Comparison of ENCODE assay signal across 14 cellular contexts in genomic region chr11:123474994-123475393, GRCh38. TPM values are rescaled to one million over a fixed set of nuclear protein-coding genes. Genes with fewer than 3 reads are reported as not detected.
DNase-seq lines count a peak whose midpoint lies in the region; FAIRE-seq and TF ChIP-seq lines count a peak whose summit lies in the region.
"Had no signal": no experiment of that assay in that cellular context is flagged by ENCODE, and none has a peak within 500 bp of the region (broad histone marks: within the 10 kb centered on the region; RNA-seq: fewer than 3 reads in every experiment).

No MANE protein-coding gene starts in this region.

- H2AFZ ChIP-seq in H9 (ENCODE audit: low read length) (no peak overlapping the region), astrocyte (ENCODE audit: low read depth, low read length) (peak overlapping the region; percentile 77), smooth muscle cell (ENCODE audit: low read depth) (no peak overlapping the region)

- H4K20me1 ChIP-seq in H9 (ENCODE audit: control insufficient read depth, insufficient read depth, insufficient read length) (no peaks in the 10 kb centered on the region), astrocyte (ENCODE audit: insufficient read depth, low read length) (no peaks in the 10 kb centered on the region), smooth muscle cell (ENCODE audit: low read depth) (no peaks in the 10 kb centered on the region)

- H3K27ac Mint-ChIP-seq in H9 (peak overlapping the region in 2 of 3 experiments; percentile 52 to 74; a peak in 3 of 7 replicates), astrocyte (ENCODE audit: unreplicated experiment) (peak overlapping the region; percentile 89)
- H3K27ac Mint-ChIP-seq: IgD-negative memory B cell, type B pancreatic cell had no signal

- H3K79me2 ChIP-seq in H9 (ENCODE audit: insufficient read depth, low read length) (no peaks in the 10 kb centered on the region), astrocyte (ENCODE audit: insufficient read depth, low read length) (no peaks in the 10 kb centered on the region), smooth muscle cell (ENCODE audit: low read depth) (no peaks in the 10 kb centered on the region)

- no peaks in the 10 kb centered on the region for H3K9me3 ChIP-seq in H9 (ENCODE audit: control insufficient read depth, low read depth, low read length)
- H3K9me3 ChIP-seq in astrocyte (ENCODE audit: insufficient read depth, low read depth, low read length) = no peaks in the 10 kb centered on the region
- H3K9me3 ChIP-seq in left ventricle myocardium inferior (replicated peaks) = no peaks in the 10 kb centered on the region
- H3K9me3 ChIP-seq in smooth muscle cell (replicated peaks; ENCODE audit: low read depth) = no peaks in the 10 kb centered on the region
- H3K9me3 ChIP-seq: SJSA1 had no signal

- no peaks in the 10 kb centered on the region for H3K23me2 ChIP-seq in H9 (ENCODE audit: insufficient read length, low read depth, low read length, poor library complexity, severe bottlenecking)

- no peaks in the 10 kb centered on the region for H3F3A ChIP-seq in smooth muscle cell (ENCODE audit: low read depth)

- no peaks in the 10 kb centered on the region for H3K79me1 ChIP-seq in H9 (ENCODE audit: insufficient read depth, low read depth, low read length, poor library complexity, severe bottlenecking)

- H4K91ac ChIP-seq in H9 (ENCODE audit: insufficient read length, low read depth, low read length) = no peak overlapping the region

- H3K36me3 Mint-ChIP-seq in H9 (ENCODE audit: insufficient read depth in 1 of 3, low read depth in 3 of 3) = peaks cover 0 to 4% (median 1%) of the 10 kb centered on the region in 3 experiments; a peak in 2 of 7 replicates
- H3K36me3 Mint-ChIP-seq in astrocyte (ENCODE audit: low read depth, unreplicated experiment) = no peaks in the 10 kb centered on the region
- H3K36me3 Mint-ChIP-seq: IgD-negative memory B cell, type B pancreatic cell had no signal

- H3K56ac ChIP-seq in H9 (ENCODE audit: insufficient read length, low read depth, low read length) = no peak overlapping the region

- H3T11ph ChIP-seq in H9 (ENCODE audit: low read length) = no peak overlapping the region

- no peak overlapping the region for H4K8ac ChIP-seq in H9 (replicated peaks; ENCODE audit: insufficient read length, low read depth, low read length)

- H3K23ac ChIP-seq in H9 (ENCODE audit: insufficient read length, low read depth, low read length) = no peak overlapping the region

- H3K4me1 Mint-ChIP-seq in H9 (peaks cover 39 to 42% of the 10 kb centered on the region in 2 experiments), astrocyte (ENCODE audit: low read depth, unreplicated experiment) (peaks cover 19% of the 10 kb centered on the region)

- H3K27me3 Mint-ChIP-seq in H9 (ENCODE audit: low read depth) (no peaks in the 10 kb centered on the region), astrocyte (ENCODE audit: low read depth, unreplicated experiment) (no peaks in the 10 kb centered on the region)

- TF ChIP-seq CTCF in H9 (conservative IDR thresholded peaks at IDR 0.05) = no peak
- no peak for TF ChIP-seq CTCF in astrocyte (IDR thresholded peaks at IDR 0.05; ENCODE audit: insufficient read depth, low read depth, low read length)
- no peak for TF ChIP-seq CTCF in left ventricle myocardium inferior (IDR thresholded peaks at IDR 0.05; ENCODE audit: borderline replicate concordance)
- no peak for TF ChIP-seq CTCF in smooth muscle cell (IDR thresholded peaks at IDR 0.05; ENCODE audit: borderline replicate concordance, insufficient read depth, poor library complexity, severe bottlenecking)

- no peak overlapping the region for H2BK20ac ChIP-seq in H9 (ENCODE audit: low read depth, low read length, poor library complexity, severe bottlenecking)

- DNase-seq in H9 = no peak
- DNase-seq in astrocyte (ENCODE audit: low read depth) = peak; percentile 64
- no peak for DNase-seq in left ventricle myocardium inferior
- DNase-seq in smooth muscle cell (lab: John Stamatoyannopoulos, UW; ENCODE audit: unreplicated experiment) = no peak
- no peak for DNase-seq in NCI-H187 (lab: John Stamatoyannopoulos, UW)
- DNase-seq in NCI-H1694 treated with DMSO at 0.1 percent for 48 hours (lab: John Stamatoyannopoulos, UW) = no peak
- no peak for DNase-seq in T-helper 1 cell
- no peak for DNase-seq in glomerular visceral epithelial cell (ENCODE audit: extremely low spot score)
- DNase-seq: activated CD4-positive, CD25-positive, alpha-beta regulatory T cell; NCI-H1436 treated with DMSO at 0.1 percent for 48 hours had no signal

- no peaks in the 10 kb centered on the region for H3K4me1 ChIP-seq in H9 (ENCODE audit: insufficient read depth, low read length)
- H3K4me1 ChIP-seq in astrocyte (ENCODE audit: insufficient read depth, low read length) = peaks cover 23% of the 10 kb centered on the region
- peaks cover 37% of the 10 kb centered on the region for H3K4me1 ChIP-seq in left ventricle myocardium inferior
- peaks cover 24% of the 10 kb centered on the region for H3K4me1 ChIP-seq in smooth muscle cell (ENCODE audit: low read depth)

- H3K36me3 ChIP-seq in astrocyte (ENCODE audit: insufficient read depth, low read length) (no peaks in the 10 kb centered on the region), left ventricle myocardium inferior (no peaks in the 10 kb centered on the region), smooth muscle cell (ENCODE audit: low read depth) (no peaks in the 10 kb centered on the region)
- H3K36me3 ChIP-seq: SJSA1 had no signal

- H3K4ac ChIP-seq in H9 (ENCODE audit: low read depth, low read length) = no peak overlapping the region

- H3K4me2 ChIP-seq in H9 (ENCODE audit: insufficient read depth, insufficient read length, low read length) (no peak overlapping the region), astrocyte (ENCODE audit: low read length) (peak overlapping the region; percentile 44), smooth muscle cell (peak overlapping the region; percentile 74)

- H3K9ac ChIP-seq in H9 (ENCODE audit: extremely low read depth, insufficient read length, low read length) = no peak overlapping the region
- peak overlapping the region; percentile 53 for H3K9ac ChIP-seq in astrocyte (ENCODE audit: low read length)
- H3K9ac ChIP-seq in smooth muscle cell (ENCODE audit: low read depth) = peak overlapping the region; percentile 23

- no peak overlapping the region for H2BK12ac ChIP-seq in H9 (ENCODE audit: insufficient read length, low read depth, low read length)

- intact Hi-C loops in left ventricle myocardium inferior (cut with micrococcal nuclease) = loop anchor here (5.0 kb wide), 2 partner anchors 68 to 173 kb away; no protein-coding TSS in a partner anchor

- no peak overlapping the region; the same call in 1 of the 2 replicates for H3K14ac ChIP-seq in H9 (ENCODE audit: insufficient read depth, low read length)

- no peak overlapping the region for H4K5ac ChIP-seq in H9 (ENCODE audit: insufficient read length, low read depth, low read length)

- H2BK120ac ChIP-seq in H9 (ENCODE audit: low read depth, low read length, poor library complexity, severe bottlenecking) = no peak overlapping the region

- H3K27ac ChIP-seq in H9 (ENCODE audit: insufficient read length, low read depth, low read length) (no peak overlapping the region), astrocyte (ENCODE audit: low read depth, low read length) (peak overlapping the region; percentile 76), left ventricle myocardium inferior (replicated peaks) (peak overlapping the region; percentile 21), smooth muscle cell (ENCODE audit: low read depth) (peak overlapping the region; percentile 91)
- H3K27ac ChIP-seq: SJSA1 had no signal

- H3K27me3 ChIP-seq in H9 (ENCODE audit: insufficient read depth, low read length) (no peaks in the 10 kb centered on the region), astrocyte (ENCODE audit: insufficient read depth, low read length) (no peaks in the 10 kb centered on the region), left ventricle myocardium inferior (ENCODE audit: low read depth) (no peaks in the 10 kb centered on the region), smooth muscle cell (ENCODE audit: low read depth) (no peaks in the 10 kb centered on the region)
- H3K27me3 ChIP-seq: SJSA1 had no signal

- no peaks in the 10 kb centered on the region for H3K9me3 Mint-ChIP-seq in H9
- H3K9me3 Mint-ChIP-seq in astrocyte (ENCODE audit: unreplicated experiment) = no peaks in the 10 kb centered on the region
- H3K9me3 Mint-ChIP-seq: IgD-negative memory B cell, type B pancreatic cell had no signal

- H2AK5ac ChIP-seq in H9 (ENCODE audit: insufficient read length, low read length) = no peak overlapping the region

- FAIRE-seq in astrocyte (lab: Jason Lieb, UNC) = no peak
- FAIRE-seq: GM12891 had no signal

- H2BK5ac ChIP-seq in H9 (ENCODE audit: insufficient read length, low read length) = no peak overlapping the region

- no peak overlapping the region for H2BK15ac ChIP-seq in H9 (ENCODE audit: low read depth, low read length)

- H3K4me3 Mint-ChIP-seq in H9 (no peak overlapping the region), astrocyte (ENCODE audit: unreplicated experiment) (no peak overlapping the region)
- H3K4me3 Mint-ChIP-seq: IgD-negative memory B cell, type B pancreatic cell had no signal

- H3K4me3 ChIP-seq in astrocyte (ENCODE audit: insufficient read depth, low read depth, low read length) = no peak overlapping the region
- no peak overlapping the region for H3K4me3 ChIP-seq in left ventricle myocardium inferior
- no peak overlapping the region for H3K4me3 ChIP-seq in smooth muscle cell
- H3K4me3 ChIP-seq: SJSA1 had no signal

- H3K18ac ChIP-seq in H9 (ENCODE audit: insufficient read length, low read depth, low read length) = no peak overlapping the region

- no CpG with 5 or more reads among the region's 8 CpGs for WGBS in H9 (ENCODE audit: extremely low coverage, insufficient read length, low lambda C conversion rate)
- 17% methylated on average over 8 of the region's 8 CpGs for WGBS in smooth muscle cell (ENCODE audit: low lambda C conversion rate)

RNA-seq across cellular contexts. Expression of gene GRAMD1B, which starts 44.9 kb away (rescaled TPM):
- total RNA-seq in H9 (2021) = 24.7 and 25.9 TPM in 2 replicates
- total RNA-seq in astrocyte = 4.9 and 6.5 TPM in 2 replicates
- total RNA-seq in left ventricle myocardium inferior = 31.8 TPM
- total RNA-seq in smooth muscle cell = 3.4 and 4.3 TPM in 2 replicates
- 2.4 and 2.7 TPM in 2 replicates for polyA plus RNA-seq in smooth muscle cell
- polyA plus RNA-seq: IgD-negative memory B cell had no signal
